8 cellular contexts compared by ENCODE assay signal in the genomic region with DNA sequence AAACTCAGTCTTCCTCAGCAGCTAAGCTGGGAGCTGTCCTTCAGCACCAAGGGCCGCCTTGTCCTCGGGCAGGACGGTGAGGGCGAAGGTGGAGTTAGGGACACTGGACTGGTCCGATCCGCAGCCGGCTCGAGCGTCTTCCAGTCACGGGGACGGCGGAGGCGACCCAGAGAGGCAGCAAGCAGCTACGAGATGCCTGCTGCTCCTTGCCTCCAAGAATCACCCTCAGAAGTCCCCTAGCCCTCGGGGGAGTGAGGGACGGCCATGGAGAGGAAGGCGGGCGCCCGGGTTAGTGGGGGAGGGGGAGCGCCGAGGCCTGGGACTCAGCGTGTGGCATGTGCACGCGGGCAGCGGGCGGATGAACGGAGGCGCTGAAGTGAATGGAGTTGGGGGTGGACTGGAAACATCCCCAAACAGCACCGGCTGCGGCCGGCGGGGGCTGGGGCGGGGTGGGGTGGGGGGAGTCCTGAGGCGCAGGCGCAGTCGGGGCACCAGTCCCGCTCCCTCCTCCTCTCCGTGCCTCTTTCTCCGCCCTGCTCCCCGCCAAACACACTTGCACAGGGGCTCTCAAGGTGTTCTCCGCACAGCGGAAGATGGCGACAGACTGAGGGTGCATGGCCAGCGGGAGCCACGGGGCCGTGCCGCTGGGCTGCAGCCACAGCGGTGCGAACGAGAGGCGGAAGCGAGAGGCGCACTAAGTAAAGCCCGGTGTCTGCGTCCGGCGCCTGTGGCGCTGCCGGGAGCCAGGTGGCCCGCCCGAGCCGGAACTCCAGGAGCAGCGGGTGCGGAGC. TPM values are rescaled to one million over a fixed set of nuclear protein-coding genes. Genes with fewer than 3 reads are reported as not detected.
DNase-seq lines count a peak whose midpoint lies in the region; ATAC-seq and TF ChIP-seq lines count a peak whose summit lies in the region.

TSS of gene NALF2 (plus strand) at position 492 of the 791 bp plus-strand sequence. CDS start 957 bp downstream, outside the sequence.

- H3K27ac ChIP-seq in esophagus squamous epithelium (no peak within 1 kb of the TSS), thyroid gland (peak within 1 kb of the TSS; percentile 40 to 57 (median 44))

- ATAC-seq in GM18502 (IDR thresholded peaks at IDR 0.05; ENCODE audit: poor library complexity, unreplicated experiment) (peak; percentile 53), naive B cell (ENCODE audit: low read depth in 2 of 2) (peak in 1 of 2 donors; percentile 20), GM21390 (IDR thresholded peaks at IDR 0.05; ENCODE audit: unreplicated experiment) (no peak), GM18870 (IDR thresholded peaks at IDR 0.05; ENCODE audit: unreplicated experiment) (no peak)

- H3K27me3 ChIP-seq in esophagus squamous epithelium (peaks cover 0 to 55% (median 2%) of the 10 kb centered on the region in 4 donors), thyroid gland (no peaks in the 10 kb centered on the region)

- H3K36me3 ChIP-seq in esophagus squamous epithelium: no peaks in the 10 kb centered on the region
- H3K36me3 ChIP-seq in thyroid gland: no peaks in the 10 kb centered on the region

- TF ChIP-seq POLR2A in esophagus squamous epithelium (IDR thresholded peaks at IDR 0.05) (no peak), thyroid gland (IDR thresholded peaks at IDR 0.05) (peak in 1 of 2 donors; percentile 65)

- peak; percentile 60 for DNase-seq in NCI-H1694 (lab: John Stamatoyannopoulos, UW)
- DNase-seq in activated CD4-positive, alpha-beta T cell treated with anti-CD3 and anti-CD28 coated beads, Interleukin-2, amount 50 U/mL, for 48 hours: peak; percentile 48 to 57
- no peak for DNase-seq in esophagus squamous epithelium (lab: John Stamatoyannopoulos, UW)
- DNase-seq in naive B cell: no peak
- DNase-seq in thyroid gland: peak; percentile 77 to 78

- peaks cover 17 to 28% (median 19%) of the 10 kb centered on the region in 3 donors for H3K27me3 Mint-ChIP-seq in naive B cell

- H3K27ac Mint-ChIP-seq in naive B cell: no peak within 1 kb of the TSS

- H3K4me1 ChIP-seq in esophagus squamous epithelium (peaks cover 0 to 23% (median 0%) of the 10 kb centered on the region in 3 donors), thyroid gland (no peaks in the 10 kb centered on the region)

- H3K4me3 Mint-ChIP-seq in naive B cell: peak within 1 kb of the TSS in 7 of 8 donors; percentile 45 to 83 (median 56)

- intact Hi-C loops in esophagus squamous epithelium (cut with DNase I): no loop called here
- intact Hi-C loops in thyroid gland (cut with DNase I): no loop called here

- no peaks in the 10 kb centered on the region for H3K36me3 Mint-ChIP-seq in naive B cell

- no peaks in the 10 kb centered on the region for H3K9me3 ChIP-seq in esophagus squamous epithelium
- no peaks in the 10 kb centered on the region for H3K9me3 ChIP-seq in thyroid gland

- H3K4me3 ChIP-seq in esophagus squamous epithelium: peak within 1 kb of the TSS; percentile 18 to 63 (median 45)
- H3K4me3 ChIP-seq in thyroid gland (replicated peaks in 1 of 3): peak within 1 kb of the TSS in 2 of 3 donors; percentile 35 to 41

- peaks cover 0 to 2% (median 0%) of the 10 kb centered on the region in 3 donors for H3K4me1 Mint-ChIP-seq in naive B cell

- TF ChIP-seq CTCF in esophagus squamous epithelium (IDR thresholded peaks at IDR 0.05): no peak
- TF ChIP-seq CTCF in thyroid gland (IDR thresholded peaks at IDR 0.05): peak in 1 of 6 experiments; percentile 11

- peaks cover 0 to 2% (median 0%) of the 10 kb centered on the region in 7 donors for H3K9me3 Mint-ChIP-seq in naive B cell

- WGBS in esophagus squamous epithelium, 2 donors: 47% methylated on average over 9 of the region's 64 CpGs; no CpG with 5 or more reads in 1 of the 2 donors
- 0% methylated on average over 4 of the region's 64 CpGs; no CpG with 5 or more reads in 1 of the 2 donors for WGBS in thyroid gland, 2 donors

RNA-seq across cellular contexts. Expression of gene NALF2, which starts in this region (rescaled TPM):
- total RNA-seq in esophagus squamous epithelium: under 1 TPM in 2 of 4 donors, not detected in 2; 0.19 to 0.26 TPM
- not detected for polyA plus RNA-seq in naive B cell (ENCODE audit: low read depth in 6 of 6)
- total RNA-seq in thyroid gland: 10 to 100 TPM in 3 of 4 donors, 1 to 10 TPM in 1; 2.8 to 26.1 (median 19.5) TPM

Comparison
In these comparisons a context has a peak if more than half of its experiments do, and no peak if none do; other contexts are left out.
1. DNase-seq: peak in NCI-H1694 (single experiment), activated CD4-positive, alpha-beta T cell treated with anti-CD3 and anti-CD28 coated beads, Interleukin-2, amount 50 U/mL, for 48 hours (2 of 2) and thyroid gland (2 of 2); none in esophagus squamous epithelium (single experiment) and naive B cell (single experiment).
2. H3K27ac ChIP-seq: peak in thyroid gland (3 of 3); none in esophagus squamous epithelium (0 of 4).